In genomic region chr7:2241580-2242540, GRCh38 we compare ENCODE assay signal across 1 cellular context.
A peak's percentile ranks its signal among the peaks of the same experiment; 100 is the strongest.
TF ChIP-seq lines count a peak whose summit lies in the region.

MRM2 (minus strand) TSS chr7:2242205; CDS start chr7:2242169, 36 bp downstream.
NUDT1 (plus strand) TSS chr7:2242226; CDS start chr7:2244575, 2,349 bp downstream.

TF ChIP-seq in K562, 482 proteins besides CTCF, POLR2A, EP300 and RAD21 (continued from another document and continues in another):
- TF ChIP-seq RCOR1 (IDR thresholded peaks at IDR 0.05; ENCODE audit: borderline replicate concordance in 1 of 2, low read depth in 2 of 2, low read length in 2 of 2) (no peak), ZKSCAN3 (CRISPR knock-in tag; IDR thresholded peaks at IDR 0.05) (no peak), MYC (IDR thresholded peaks at IDR 0.05; ENCODE audit: low read depth, low read length) (peak; percentile 93), MYC (CRISPR knock-in tag; IDR thresholded peaks at IDR 0.05; ENCODE audit: borderline replicate concordance, low read depth) (no peak), ZNF224 (CRISPR knock-in tag; IDR thresholded peaks at IDR 0.05) (no peak), POLR2AphosphoS2 (IDR thresholded peaks at IDR 0.05; ENCODE audit: low read length) (no peak; the same call in 1 of the 2 replicates), ZSCAN32 (CRISPR knock-in tag; IDR thresholded peaks at IDR 0.05) (no peak), SRSF1 (IDR thresholded peaks at IDR 0.05; ENCODE audit: low read depth, low read length) (no peak), RUNX1 (IDR thresholded peaks at IDR 0.05; ENCODE audit: low read depth) (no peak), SRSF7 (optimal IDR thresholded peaks at IDR 0.05; ENCODE audit: low read depth, low read length) (no peak), HDGF (IDR thresholded peaks at IDR 0.05) (no peak), GTF3C2 (IDR thresholded peaks at IDR 0.05; ENCODE audit: borderline replicate concordance, extremely low read depth, insufficient read length) (no peak), ZNF23 (CRISPR knock-in tag; IDR thresholded peaks at IDR 0.05) (no peak), ZZZ3 (IDR thresholded peaks at IDR 0.05) (no peak), CTBP1 (IDR thresholded peaks at IDR 0.05; ENCODE audit: borderline replicate concordance) (peak; percentile 57), PRDM10 (IDR thresholded peaks at IDR 0.05; ENCODE audit: partially characterized antibody) (peak; percentile 51), PHB (CRISPR knock-in tag; IDR thresholded peaks at IDR 0.05) (no peak), ZC3H8 (IDR thresholded peaks at IDR 0.05) (no peak), CBX1 (IDR thresholded peaks at IDR 0.05; ENCODE audit: low read depth) (peak; percentile 76; the same call in 1 of the 2 replicates), FOXP4 (CRISPR knock-in tag; IDR thresholded peaks at IDR 0.05; ENCODE audit: borderline replicate concordance) (no peak), MEF2A (IDR thresholded peaks at IDR 0.05; ENCODE audit: control insufficient read depth, low read depth, low read length) (no peak), LCOR (CRISPR knock-in tag; IDR thresholded peaks at IDR 0.05) (peak; percentile 59; the same call in 1 of the 2 replicates), ZNF140 (CRISPR knock-in tag; IDR thresholded peaks at IDR 0.05) (no peak), SP1 (CRISPR knock-in tag; IDR thresholded peaks at IDR 0.05) (peak; percentile 89), CXXC5 (CRISPR knock-in tag; IDR thresholded peaks at IDR 0.05) (peak; percentile 79), TCF7L2 (IDR thresholded peaks at IDR 0.05; ENCODE audit: low read depth, low read length) (no peak), PCBP2 (IDR thresholded peaks at IDR 0.05; ENCODE audit: low read depth, low read length, poor library complexity, severe bottlenecking) (no peak), MAZ (CRISPR knock-in tag; conservative IDR thresholded peaks at IDR 0.05 in 1 of 2, IDR thresholded peaks at IDR 0.05 in 1 of 2) (peak; percentile 80), ZNF77 (CRISPR knock-in tag; IDR thresholded peaks at IDR 0.05) (no peak), FOXP1 (CRISPR knock-in tag; IDR thresholded peaks at IDR 0.05) (0 out of 2 replicates have a peak, but pooled peaks have one; percentile 69), ILK (tag; IDR thresholded peaks at IDR 0.05; ENCODE audit: borderline replicate concordance, low read depth) (no peak), KLF10 (CRISPR knock-in tag; IDR thresholded peaks at IDR 0.05) (no peak), ZNF253 (CRISPR knock-in tag; conservative IDR thresholded peaks at IDR 0.05) (no peak)
- TF ChIP-seq, protein P1, sequence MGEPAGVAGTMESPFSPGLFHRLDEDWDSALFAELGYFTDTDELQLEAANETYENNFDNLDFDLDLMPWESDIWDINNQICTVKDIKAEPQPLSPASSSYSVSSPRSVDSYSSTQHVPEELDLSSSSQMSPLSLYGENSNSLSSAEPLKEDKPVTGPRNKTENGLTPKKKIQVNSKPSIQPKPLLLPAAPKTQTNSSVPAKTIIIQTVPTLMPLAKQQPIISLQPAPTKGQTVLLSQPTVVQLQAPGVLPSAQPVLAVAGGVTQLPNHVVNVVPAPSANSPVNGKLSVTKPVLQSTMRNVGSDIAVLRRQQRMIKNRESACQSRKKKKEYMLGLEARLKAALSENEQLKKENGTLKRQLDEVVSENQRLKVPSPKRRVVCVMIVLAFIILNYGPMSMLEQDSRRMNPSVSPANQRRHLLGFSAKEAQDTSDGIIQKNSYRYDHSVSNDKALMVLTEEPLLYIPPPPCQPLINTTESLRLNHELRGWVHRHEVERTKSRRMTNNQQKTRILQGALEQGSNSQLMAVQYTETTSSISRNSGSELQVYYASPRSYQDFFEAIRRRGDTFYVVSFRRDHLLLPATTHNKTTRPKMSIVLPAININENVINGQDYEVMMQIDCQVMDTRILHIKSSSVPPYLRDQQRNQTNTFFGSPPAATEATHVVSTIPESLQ (CRISPR knock-in tag; IDR thresholded peaks at IDR 0.05), result peak; percentile 74; the same call in 1 of the 2 replicates
- TF ChIP-seq, protein P2, sequence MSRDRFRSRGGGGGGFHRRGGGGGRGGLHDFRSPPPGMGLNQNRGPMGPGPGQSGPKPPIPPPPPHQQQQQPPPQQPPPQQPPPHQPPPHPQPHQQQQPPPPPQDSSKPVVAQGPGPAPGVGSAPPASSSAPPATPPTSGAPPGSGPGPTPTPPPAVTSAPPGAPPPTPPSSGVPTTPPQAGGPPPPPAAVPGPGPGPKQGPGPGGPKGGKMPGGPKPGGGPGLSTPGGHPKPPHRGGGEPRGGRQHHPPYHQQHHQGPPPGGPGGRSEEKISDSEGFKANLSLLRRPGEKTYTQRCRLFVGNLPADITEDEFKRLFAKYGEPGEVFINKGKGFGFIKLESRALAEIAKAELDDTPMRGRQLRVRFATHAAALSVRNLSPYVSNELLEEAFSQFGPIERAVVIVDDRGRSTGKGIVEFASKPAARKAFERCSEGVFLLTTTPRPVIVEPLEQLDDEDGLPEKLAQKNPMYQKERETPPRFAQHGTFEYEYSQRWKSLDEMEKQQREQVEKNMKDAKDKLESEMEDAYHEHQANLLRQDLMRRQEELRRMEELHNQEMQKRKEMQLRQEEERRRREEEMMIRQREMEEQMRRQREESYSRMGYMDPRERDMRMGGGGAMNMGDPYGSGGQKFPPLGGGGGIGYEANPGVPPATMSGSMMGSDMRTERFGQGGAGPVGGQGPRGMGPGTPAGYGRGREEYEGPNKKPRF (IDR thresholded peaks at IDR 0.05; ENCODE audit: low read depth, low read length), result no peak
- TF ChIP-seq, protein P3, sequence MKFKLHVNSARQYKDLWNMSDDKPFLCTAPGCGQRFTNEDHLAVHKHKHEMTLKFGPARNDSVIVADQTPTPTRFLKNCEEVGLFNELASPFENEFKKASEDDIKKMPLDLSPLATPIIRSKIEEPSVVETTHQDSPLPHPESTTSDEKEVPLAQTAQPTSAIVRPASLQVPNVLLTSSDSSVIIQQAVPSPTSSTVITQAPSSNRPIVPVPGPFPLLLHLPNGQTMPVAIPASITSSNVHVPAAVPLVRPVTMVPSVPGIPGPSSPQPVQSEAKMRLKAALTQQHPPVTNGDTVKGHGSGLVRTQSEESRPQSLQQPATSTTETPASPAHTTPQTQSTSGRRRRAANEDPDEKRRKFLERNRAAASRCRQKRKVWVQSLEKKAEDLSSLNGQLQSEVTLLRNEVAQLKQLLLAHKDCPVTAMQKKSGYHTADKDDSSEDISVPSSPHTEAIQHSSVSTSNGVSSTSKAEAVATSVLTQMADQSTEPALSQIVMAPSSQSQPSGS (CRISPR knock-in tag; IDR thresholded peaks at IDR 0.05), result no peak
- TF ChIP-seq, protein P4, sequence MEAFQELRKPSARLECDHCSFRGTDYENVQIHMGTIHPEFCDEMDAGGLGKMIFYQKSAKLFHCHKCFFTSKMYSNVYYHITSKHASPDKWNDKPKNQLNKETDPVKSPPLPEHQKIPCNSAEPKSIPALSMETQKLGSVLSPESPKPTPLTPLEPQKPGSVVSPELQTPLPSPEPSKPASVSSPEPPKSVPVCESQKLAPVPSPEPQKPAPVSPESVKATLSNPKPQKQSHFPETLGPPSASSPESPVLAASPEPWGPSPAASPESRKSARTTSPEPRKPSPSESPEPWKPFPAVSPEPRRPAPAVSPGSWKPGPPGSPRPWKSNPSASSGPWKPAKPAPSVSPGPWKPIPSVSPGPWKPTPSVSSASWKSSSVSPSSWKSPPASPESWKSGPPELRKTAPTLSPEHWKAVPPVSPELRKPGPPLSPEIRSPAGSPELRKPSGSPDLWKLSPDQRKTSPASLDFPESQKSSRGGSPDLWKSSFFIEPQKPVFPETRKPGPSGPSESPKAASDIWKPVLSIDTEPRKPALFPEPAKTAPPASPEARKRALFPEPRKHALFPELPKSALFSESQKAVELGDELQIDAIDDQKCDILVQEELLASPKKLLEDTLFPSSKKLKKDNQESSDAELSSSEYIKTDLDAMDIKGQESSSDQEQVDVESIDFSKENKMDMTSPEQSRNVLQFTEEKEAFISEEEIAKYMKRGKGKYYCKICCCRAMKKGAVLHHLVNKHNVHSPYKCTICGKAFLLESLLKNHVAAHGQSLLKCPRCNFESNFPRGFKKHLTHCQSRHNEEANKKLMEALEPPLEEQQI (IDR thresholded peaks at IDR 0.05), result no peak
- TF ChIP-seq, protein P5, sequence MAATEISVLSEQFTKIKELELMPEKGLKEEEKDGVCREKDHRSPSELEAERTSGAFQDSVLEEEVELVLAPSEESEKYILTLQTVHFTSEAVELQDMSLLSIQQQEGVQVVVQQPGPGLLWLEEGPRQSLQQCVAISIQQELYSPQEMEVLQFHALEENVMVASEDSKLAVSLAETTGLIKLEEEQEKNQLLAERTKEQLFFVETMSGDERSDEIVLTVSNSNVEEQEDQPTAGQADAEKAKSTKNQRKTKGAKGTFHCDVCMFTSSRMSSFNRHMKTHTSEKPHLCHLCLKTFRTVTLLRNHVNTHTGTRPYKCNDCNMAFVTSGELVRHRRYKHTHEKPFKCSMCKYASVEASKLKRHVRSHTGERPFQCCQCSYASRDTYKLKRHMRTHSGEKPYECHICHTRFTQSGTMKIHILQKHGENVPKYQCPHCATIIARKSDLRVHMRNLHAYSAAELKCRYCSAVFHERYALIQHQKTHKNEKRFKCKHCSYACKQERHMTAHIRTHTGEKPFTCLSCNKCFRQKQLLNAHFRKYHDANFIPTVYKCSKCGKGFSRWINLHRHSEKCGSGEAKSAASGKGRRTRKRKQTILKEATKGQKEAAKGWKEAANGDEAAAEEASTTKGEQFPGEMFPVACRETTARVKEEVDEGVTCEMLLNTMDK (IDR thresholded peaks at IDR 0.05; ENCODE audit: borderline replicate concordance, insufficient read depth, low read depth, low read length, poor library complexity, severe bottlenecking), result no peak
- TF ChIP-seq, protein P6, sequence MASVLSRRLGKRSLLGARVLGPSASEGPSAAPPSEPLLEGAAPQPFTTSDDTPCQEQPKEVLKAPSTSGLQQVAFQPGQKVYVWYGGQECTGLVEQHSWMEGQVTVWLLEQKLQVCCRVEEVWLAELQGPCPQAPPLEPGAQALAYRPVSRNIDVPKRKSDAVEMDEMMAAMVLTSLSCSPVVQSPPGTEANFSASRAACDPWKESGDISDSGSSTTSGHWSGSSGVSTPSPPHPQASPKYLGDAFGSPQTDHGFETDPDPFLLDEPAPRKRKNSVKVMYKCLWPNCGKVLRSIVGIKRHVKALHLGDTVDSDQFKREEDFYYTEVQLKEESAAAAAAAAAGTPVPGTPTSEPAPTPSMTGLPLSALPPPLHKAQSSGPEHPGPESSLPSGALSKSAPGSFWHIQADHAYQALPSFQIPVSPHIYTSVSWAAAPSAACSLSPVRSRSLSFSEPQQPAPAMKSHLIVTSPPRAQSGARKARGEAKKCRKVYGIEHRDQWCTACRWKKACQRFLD (CRISPR knock-in tag; IDR thresholded peaks at IDR 0.05), result no peak
